ENCODE assay signal across 8 cellular contexts in genomic region chr2:25309402-25309801, GRCh38. TPM values are rescaled to one million over a fixed set of nuclear protein-coding genes. Genes with fewer than 3 reads are reported as not detected.
DNase-seq lines count a peak whose midpoint lies in the region; ATAC-seq and TF ChIP-seq lines count a peak whose summit lies in the region.

No MANE protein-coding gene starts in this region.

- H3K27ac ChIP-seq in cingulate gyrus (ENCODE audit: low read depth, low read length): peak overlapping the region; percentile 72
- no peak overlapping the region for H3K27ac ChIP-seq in upper lobe of right lung

- H3K4me1 ChIP-seq in mucosa of descending colon (ENCODE audit: low read depth): peaks cover 12% of the 10 kb centered on the region
- peaks cover 39% of the 10 kb centered on the region for H3K4me1 ChIP-seq in upper lobe of right lung

- ATAC-seq in mucosa of descending colon (peak; percentile 22), upper lobe of right lung (peak; percentile 46), HG02885 (IDR thresholded peaks at IDR 0.05; ENCODE audit: poor library complexity, unreplicated experiment) (no peak)

- H3K27me3 ChIP-seq in upper lobe of right lung: no peaks in the 10 kb centered on the region

- DNase-seq in NK-92 treated with Interleukin-12 subunit alpha and Interleukin-12 subunit beta, amount 100 ng/mL, for 24 hours (lab: John Stamatoyannopoulos, UW): peak; percentile 10
- DNase-seq in NK-92 (lab: John Stamatoyannopoulos, UW; ENCODE audit: unreplicated experiment) (no peak), NCI-H1694 treated with DMSO at 0.1 percent for 48 hours (lab: John Stamatoyannopoulos, UW) (peak; percentile 69), mucosa of descending colon (peak in 2 of 3 donors; percentile 71), upper lobe of right lung (no peak)
- peak; percentile 53 for DNase-seq in activated CD4-positive, CD25-positive, alpha-beta regulatory T cell treated with anti-CD3 and anti-CD28 coated beads, Interleukin-2, amount 50 U/mL, for 72 hours

- intact Hi-C loops in mucosa of descending colon (cut with DNase I, micrococcal nuclease) (no loop called here), upper lobe of right lung (cut with DNase I) (no loop called here)

- TF ChIP-seq CTCF in mucosa of descending colon (IDR thresholded peaks at IDR 0.05) (no peak), upper lobe of right lung (IDR thresholded peaks at IDR 0.05) (peak; percentile 52)

- H3K36me3 ChIP-seq in mucosa of descending colon (ENCODE audit: low read depth): no peaks in the 10 kb centered on the region
- H3K36me3 ChIP-seq in upper lobe of right lung: peaks cover 13% of the 10 kb centered on the region

- H3K4me3 ChIP-seq in mucosa of descending colon (no peak overlapping the region), upper lobe of right lung (no peak overlapping the region)

- H3K9me3 ChIP-seq in mucosa of descending colon (no peaks in the 10 kb centered on the region), upper lobe of right lung (no peaks in the 10 kb centered on the region)

RNA-seq across cellular contexts. Expression of gene DNMT3A, which starts 32.3 kb away (rescaled TPM):
- total RNA-seq in mucosa of descending colon: 10 to 100 TPM; 31.2 to 50.8 (median 33.0) TPM
- total RNA-seq in upper lobe of right lung: 31.3 TPM

Comparison
In these comparisons a context has a peak if more than half of its experiments do, and no peak if none do; other contexts are left out.
1. DNase-seq: peak in NK-92 treated with Interleukin-12 subunit alpha and Interleukin-12 subunit beta, amount 100 ng/mL, for 24 hours (single experiment), NCI-H1694 treated with DMSO at 0.1 percent for 48 hours (single experiment), activated CD4-positive, CD25-positive, alpha-beta regulatory T cell treated with anti-CD3 and anti-CD28 coated beads, Interleukin-2, amount 50 U/mL, for 72 hours (single experiment) and mucosa of descending colon (2 of 3); none in NK-92 (single experiment) and upper lobe of right lung (single experiment).